ENCODE assay signal across 2 cellular contexts in genomic region chr5:141514330-141515111, GRCh38.
TF ChIP-seq lines count a peak whose summit lies in the region.

No MANE protein-coding gene starts in this region.

TF ChIP-seq in liver, 16 proteins besides CTCF, POLR2A, EP300 and RAD21:
- TF ChIP-seq YY1 (IDR thresholded peaks at IDR 0.05) (no peak), FOXA2 (IDR thresholded peaks at IDR 0.05) (no peak), HNF4G (IDR thresholded peaks at IDR 0.05) (no peak), EGR1 (IDR thresholded peaks at IDR 0.05; ENCODE audit: low read depth in 2 of 2) (no peak), RXRA (IDR thresholded peaks at IDR 0.05) (no peak), ATF3 (IDR thresholded peaks at IDR 0.05) (no peak), TAF1 (conservative IDR thresholded peaks at IDR 0.05) (no peak), ZBTB33 (IDR thresholded peaks at IDR 0.05) (no peak), GABPA (IDR thresholded peaks at IDR 0.05 in 1 of 2, conservative IDR thresholded peaks at IDR 0.05 in 1 of 2) (no peak), MAX (IDR thresholded peaks at IDR 0.05) (no peak), HNF4A (conservative IDR thresholded peaks at IDR 0.05) (no peak), NR2F2 (IDR thresholded peaks at IDR 0.05) (no peak), REST (IDR thresholded peaks at IDR 0.05) (no peak), SP1 (IDR thresholded peaks at IDR 0.05) (no peak), JUND (IDR thresholded peaks at IDR 0.05) (no peak), FOXA1 (IDR thresholded peaks at IDR 0.05) (no peak)

TF ChIP-seq in HepG2, 621 proteins besides CTCF, POLR2A, EP300 and RAD21:
- TF ChIP-seq ZNF761 (CRISPR knock-in tag; conservative IDR thresholded peaks at IDR 0.05) (no peak), ZNF33B (CRISPR knock-in tag; IDR thresholded peaks at IDR 0.05) (no peak), GRHL1 (CRISPR knock-in tag; conservative IDR thresholded peaks at IDR 0.05) (no peak), DPF2 (CRISPR knock-in tag; IDR thresholded peaks at IDR 0.05; ENCODE audit: borderline replicate concordance, low read depth) (no peak), GTF3A (CRISPR knock-in tag; conservative IDR thresholded peaks at IDR 0.05) (no peak), ZNF740 (CRISPR knock-in tag; IDR thresholded peaks at IDR 0.05) (no peak), ZNF773 (CRISPR knock-in tag; IDR thresholded peaks at IDR 0.05; ENCODE audit: borderline replicate concordance) (no peak), ZFP36 (IDR thresholded peaks at IDR 0.05; ENCODE audit: borderline replicate concordance, low read depth, low read length, partially characterized antibody) (no peak), ELF3 (CRISPR knock-in tag; IDR thresholded peaks at IDR 0.05) (no peak)
